8 cellular contexts compared by ENCODE assay signal in genomic region chr2:71882949-71883472, GRCh38.
A peak's percentile ranks its signal among the peaks of the same experiment; 100 is the strongest.
DNase-seq lines count a peak whose midpoint lies in the region; ATAC-seq and TF ChIP-seq lines count a peak whose summit lies in the region.

No MANE protein-coding gene starts in this region.

- no peaks in the 10 kb centered on the region for H3K9me3 Mint-ChIP-seq in CD8-positive, alpha-beta T cell

- 29 to 41% methylated on average over 8 of the region's 8 CpGs for WGBS in lower leg skin, 2 donors

- no peaks in the 10 kb centered on the region for H3K4me1 ChIP-seq in CD8-positive, alpha-beta T cell (ENCODE audit: insufficient read depth, low read length)

- CTCF ChIA-PET in CD8-positive, alpha-beta T cell (lab: Charles Lee): no interaction called here

- TF ChIP-seq CTCF in cardiac fibroblast (IDR thresholded peaks at IDR 0.05; ENCODE audit: low read depth, low read length) (no peak), lower leg skin (IDR thresholded peaks at IDR 0.05) (peak in 1 of 3 donors; percentile 47)
- TF ChIP-seq CTCF in CD8-positive, alpha-beta T cell (IDR thresholded peaks at IDR 0.05): no peak

- H3K9me3 ChIP-seq in CD8-positive, alpha-beta T cell (ENCODE audit: low read length): no peaks in the 10 kb centered on the region

- TF ChIP-seq POLR2A in lower leg skin (IDR thresholded peaks at IDR 0.05): no peak

- DNase-seq in DMS 273 (lab: John Stamatoyannopoulos, UW; ENCODE audit: unreplicated experiment) (peak; percentile 87), NCI-H2196 (lab: John Stamatoyannopoulos, UW; ENCODE audit: unreplicated experiment) (peak; percentile 12), cardiac fibroblast (ENCODE audit: low read depth in 2 of 2) (peak; percentile 95), lower leg skin (ENCODE audit: low spot score in 2 of 2) (peak; percentile 81 to 96), T-helper 2 cell (no peak), SHP77 treated with DMSO at 0.1 percent for 48 hours (lab: John Stamatoyannopoulos, UW) (no peak)
- no peak for DNase-seq in stimulated activated CD4-positive, alpha-beta T cell treated with anti-CD3 and anti-CD28 coated beads, Interleukin-4, amount 100 ng/mL, for 1 hour
- no peak for DNase-seq in CD8-positive, alpha-beta T cell

- no peak for ATAC-seq in CD8-positive, alpha-beta T cell

- H3K36me3 ChIP-seq in CD8-positive, alpha-beta T cell (ENCODE audit: insufficient read depth, low read length): no peaks in the 10 kb centered on the region

- no peak overlapping the region for H3K4me3 Mint-ChIP-seq in CD8-positive, alpha-beta T cell

- no peak overlapping the region for H3K4me3 ChIP-seq in cardiac fibroblast (replicated peaks in 1 of 2; ENCODE audit: low read depth in 2 of 2, low read length in 2 of 2)
- no peak overlapping the region for H3K4me3 ChIP-seq in lower leg skin (ENCODE audit: low read depth, poor library complexity, severe bottlenecking)
- H3K4me3 ChIP-seq in CD8-positive, alpha-beta T cell (ENCODE audit: low read depth, low read length): no peak overlapping the region

- H3K27me3 ChIP-seq in CD8-positive, alpha-beta T cell (ENCODE audit: insufficient read depth, low read length): no peaks in the 10 kb centered on the region

- peaks cover 7% of the 10 kb centered on the region for H3K27me3 Mint-ChIP-seq in CD8-positive, alpha-beta T cell (ENCODE audit: low read depth)

- intact Hi-C loops in lower leg skin (cut with DNase I; ENCODE audit: low total_unique reads): no loop called here
- intact Hi-C loops in CD8-positive, alpha-beta T cell (cut with DNase I, micrococcal nuclease): no loop called here

- no peak overlapping the region for H3K27ac ChIP-seq in CD8-positive, alpha-beta T cell (ENCODE audit: low read depth, low read length)

- H3K4me1 Mint-ChIP-seq in CD8-positive, alpha-beta T cell (ENCODE audit: low read depth): no peaks in the 10 kb centered on the region

- H3K27ac Mint-ChIP-seq in CD8-positive, alpha-beta T cell: no peak overlapping the region

- POLR2A ChIA-PET in CD8-positive, alpha-beta T cell (lab: Charles Lee): no interaction called here

- no peaks in the 10 kb centered on the region for H3K36me3 Mint-ChIP-seq in CD8-positive, alpha-beta T cell

Comparison
In these comparisons a context has a peak if more than half of its experiments do, and no peak if none do; other contexts are left out.
1. DNase-seq: peak in DMS 273 (single experiment), NCI-H2196 (single experiment), cardiac fibroblast (2 of 2) and lower leg skin (2 of 2); none in stimulated activated CD4-positive, alpha-beta T cell treated with anti-CD3 and anti-CD28 coated beads, Interleukin-4, amount 100 ng/mL, for 1 hour (single experiment), T-helper 2 cell (0 of 5), CD8-positive, alpha-beta T cell (0 of 7) and SHP77 treated with DMSO at 0.1 percent for 48 hours (single experiment).